ENCODE assay signal across 21 cellular contexts in genomic region chr1:113101588-113101987, GRCh38. TPM values are rescaled to one million over a fixed set of nuclear protein-coding genes. Genes with fewer than 3 reads are reported as not detected.
DNase-seq lines count a peak whose midpoint lies in the region; ATAC-seq and TF ChIP-seq lines count a peak whose summit lies in the region.
"Had no signal": no experiment of that assay in that cellular context is flagged by ENCODE, and none has a peak within 500 bp of the region (broad histone marks: within the 10 kb centered on the region; RNA-seq: fewer than 3 reads in every experiment).

No MANE protein-coding gene starts in this region.

- no peaks in the 10 kb centered on the region for H3K27me3 Mint-ChIP-seq in activated CD8-positive, alpha-beta T cell treated with anti-CD3 and anti-CD28 coated beads for 36 hours
- no peaks in the 10 kb centered on the region for H3K27me3 Mint-ChIP-seq in activated CD8-positive, alpha-beta T cell treated with anti-CD3 and anti-CD28 coated beads, Interleukin-2, amount 10 ng/mL, durations not matched to agents 7 days and 5 days (ENCODE audit: low read depth)
- H3K27me3 Mint-ChIP-seq in central memory CD8-positive, alpha-beta T cell: no peaks in the 10 kb centered on the region
- H3K27me3 Mint-ChIP-seq in mesothelial cell of epicardium (ENCODE audit: low read depth): no peaks in the 10 kb centered on the region
- H3K27me3 Mint-ChIP-seq: activated CD4-positive, alpha-beta memory T cell treated with anti-CD3 and anti-CD28 coated beads for 36 hours; activated naive CD8-positive, alpha-beta T cell treated with anti-CD3 and anti-CD28 coated beads, Interleukin-2, amount 10 ng/mL, durations not matched to agents 7 days and 5 days; activated T-cell treated with anti-CD3 and anti-CD28 coated beads, Interleukin-2, amount 50 U/mL, for 24 hours; stimulated activated naive CD8-positive, alpha-beta T cell treated with anti-CD3 and anti-CD28 coated beads, Interleukin-15, Interleukin-2, amounts not matched to agents 100 ng/mL and 50 ng/mL, for 24 hours had no signal

- no peaks in the 10 kb centered on the region for H3K4me1 Mint-ChIP-seq in activated CD8-positive, alpha-beta T cell treated with anti-CD3 and anti-CD28 coated beads for 36 hours (ENCODE audit: low read depth)
- H3K4me1 Mint-ChIP-seq in activated CD8-positive, alpha-beta T cell treated with anti-CD3 and anti-CD28 coated beads, Interleukin-2, amount 10 ng/mL, durations not matched to agents 7 days and 5 days (ENCODE audit: low read depth): no peaks in the 10 kb centered on the region
- H3K4me1 Mint-ChIP-seq in central memory CD8-positive, alpha-beta T cell: no peaks in the 10 kb centered on the region
- H3K4me1 Mint-ChIP-seq in stimulated activated effector memory CD8-positive, alpha-beta T cell treated with anti-CD3 and anti-CD28 coated beads, Interleukin-12 subunit alpha, Interleukin-12 subunit beta, amount 100 ng/mL, for 72 hours: no peaks in the 10 kb centered on the region
- H3K4me1 Mint-ChIP-seq in mesothelial cell of epicardium: no peaks in the 10 kb centered on the region
- H3K4me1 Mint-ChIP-seq: activated naive CD8-positive, alpha-beta T cell treated with anti-CD3 and anti-CD28 coated beads, Interleukin-2, amount 10 ng/mL, durations not matched to agents 7 days and 5 days; natural killer cell had no signal

- DNase-seq in activated CD8-positive, alpha-beta T cell treated with anti-CD3 and anti-CD28 coated beads for 36 hours: no peak
- DNase-seq in activated CD8-positive, alpha-beta T cell treated with anti-CD3 and anti-CD28 coated beads, Interleukin-2, amount 10 ng/mL, durations not matched to agents 7 days and 5 days: no peak
- DNase-seq in NCI-H460 (ENCODE audit: extremely low read depth, low read depth) (peak; percentile 7), NCI-H2227 (lab: John Stamatoyannopoulos, UW; ENCODE audit: unreplicated experiment) (no peak), mesothelial cell of epicardium (ENCODE audit: low spot score in 2 of 2, unreplicated experiment in 2 of 2) (no peak)
- DNase-seq in central memory CD8-positive, alpha-beta T cell (ENCODE audit: low spot score in 2 of 2): no peak
- DNase-seq in stimulated activated effector memory CD8-positive, alpha-beta T cell treated with anti-CD3 and anti-CD28 coated beads, Interleukin-12 subunit alpha, Interleukin-12 subunit beta, amount 100 ng/mL, for 72 hours (ENCODE audit: low spot score in 2 of 2): no peak
- DNase-seq: activated CD4-positive, alpha-beta memory T cell treated with anti-CD3 and anti-CD28 coated beads for 36 hours; activated naive CD8-positive, alpha-beta T cell treated with anti-CD3 and anti-CD28 coated beads, Interleukin-2, amount 10 ng/mL, durations not matched to agents 7 days and 5 days; activated T-cell treated with anti-CD3 and anti-CD28 coated beads, Interleukin-2, amount 50 U/mL, for 24 hours; C1 segment of cervical spinal cord; gastrocnemius medialis; KBM-7; natural killer cell; NCI-H2029 treated with DMSO at 0.1 percent for 48 hours; NCI-H510A; posterior cingulate gyrus; stimulated activated CD4-positive, alpha-beta T cell treated with anti-CD3 and anti-CD28 coated beads, Interleukin-1b, Interleukin-23, amount 100 ng/mL, for 48 hours; upper lobe of left lung had no signal

- H3K9me3 Mint-ChIP-seq in activated CD8-positive, alpha-beta T cell treated with anti-CD3 and anti-CD28 coated beads for 36 hours: no peaks in the 10 kb centered on the region
- H3K9me3 Mint-ChIP-seq in activated CD8-positive, alpha-beta T cell treated with anti-CD3 and anti-CD28 coated beads, Interleukin-2, amount 10 ng/mL, durations not matched to agents 7 days and 5 days (ENCODE audit: insufficient read depth): no peaks in the 10 kb centered on the region
- no peaks in the 10 kb centered on the region for H3K9me3 Mint-ChIP-seq in central memory CD8-positive, alpha-beta T cell
- no peaks in the 10 kb centered on the region for H3K9me3 Mint-ChIP-seq in stimulated activated effector memory CD8-positive, alpha-beta T cell treated with anti-CD3 and anti-CD28 coated beads, Interleukin-12 subunit alpha, Interleukin-12 subunit beta, amount 100 ng/mL, for 72 hours
- H3K9me3 Mint-ChIP-seq in mesothelial cell of epicardium: no peaks in the 10 kb centered on the region
- H3K9me3 Mint-ChIP-seq: activated CD4-positive, alpha-beta memory T cell treated with anti-CD3 and anti-CD28 coated beads for 36 hours; activated naive CD8-positive, alpha-beta T cell treated with anti-CD3 and anti-CD28 coated beads, Interleukin-2, amount 10 ng/mL, durations not matched to agents 7 days and 5 days; activated T-cell treated with anti-CD3 and anti-CD28 coated beads, Interleukin-2, amount 50 U/mL, for 24 hours; natural killer cell; stimulated activated naive CD8-positive, alpha-beta T cell treated with anti-CD3 and anti-CD28 coated beads, Interleukin-15, Interleukin-2, amounts not matched to agents 100 ng/mL and 50 ng/mL, for 24 hours had no signal

- POLR2A ChIA-PET in activated CD8-positive, alpha-beta T cell treated with anti-CD3 and anti-CD28 coated beads for 36 hours (lab: Charles Lee): no interaction called here
- POLR2A ChIA-PET in activated CD8-positive, alpha-beta T cell treated with anti-CD3 and anti-CD28 coated beads, Interleukin-2, amount 10 ng/mL, durations not matched to agents 7 days and 5 days (lab: Charles Lee): interaction anchor here (0.5 kb wide), 1 partner anchor 510 kb away, joined by 3 read pairs; no protein-coding TSS in a partner anchor

- TF ChIP-seq CTCF in activated CD8-positive, alpha-beta T cell treated with anti-CD3 and anti-CD28 coated beads for 36 hours (IDR thresholded peaks at IDR 0.05): no peak
- no peak for TF ChIP-seq CTCF in mesothelial cell of epicardium (IDR thresholded peaks at IDR 0.05; ENCODE audit: unreplicated experiment)

- no peak overlapping the region for H3K4me3 Mint-ChIP-seq in activated CD8-positive, alpha-beta T cell treated with anti-CD3 and anti-CD28 coated beads for 36 hours
- no peak overlapping the region for H3K4me3 Mint-ChIP-seq in activated CD8-positive, alpha-beta T cell treated with anti-CD3 and anti-CD28 coated beads, Interleukin-2, amount 10 ng/mL, durations not matched to agents 7 days and 5 days
- no peak overlapping the region for H3K4me3 Mint-ChIP-seq in central memory CD8-positive, alpha-beta T cell
- no peak overlapping the region for H3K4me3 Mint-ChIP-seq in stimulated activated effector memory CD8-positive, alpha-beta T cell treated with anti-CD3 and anti-CD28 coated beads, Interleukin-12 subunit alpha, Interleukin-12 subunit beta, amount 100 ng/mL, for 72 hours
- H3K4me3 Mint-ChIP-seq in mesothelial cell of epicardium: no peak overlapping the region
- H3K4me3 Mint-ChIP-seq: activated CD4-positive, alpha-beta memory T cell treated with anti-CD3 and anti-CD28 coated beads for 36 hours; activated naive CD8-positive, alpha-beta T cell treated with anti-CD3 and anti-CD28 coated beads, Interleukin-2, amount 10 ng/mL, durations not matched to agents 7 days and 5 days; activated T-cell treated with anti-CD3 and anti-CD28 coated beads, Interleukin-2, amount 50 U/mL, for 24 hours; natural killer cell; stimulated activated naive CD8-positive, alpha-beta T cell treated with anti-CD3 and anti-CD28 coated beads, Interleukin-15, Interleukin-2, amounts not matched to agents 100 ng/mL and 50 ng/mL, for 24 hours had no signal

- intact Hi-C loops in activated CD8-positive, alpha-beta T cell treated with anti-CD3 and anti-CD28 coated beads for 36 hours (cut with micrococcal nuclease): no loop called here

- H3K36me3 Mint-ChIP-seq in activated CD8-positive, alpha-beta T cell treated with anti-CD3 and anti-CD28 coated beads for 36 hours (ENCODE audit: low read depth): peaks cover 34% of the 10 kb centered on the region
- H3K36me3 Mint-ChIP-seq in activated CD8-positive, alpha-beta T cell treated with anti-CD3 and anti-CD28 coated beads, Interleukin-2, amount 10 ng/mL, durations not matched to agents 7 days and 5 days (ENCODE audit: low read depth): peaks cover 58% of the 10 kb centered on the region
- H3K36me3 Mint-ChIP-seq in central memory CD8-positive, alpha-beta T cell (ENCODE audit: insufficient read depth): peaks cover 70% of the 10 kb centered on the region
- peaks cover 100% of the 10 kb centered on the region for H3K36me3 Mint-ChIP-seq in stimulated activated effector memory CD8-positive, alpha-beta T cell treated with anti-CD3 and anti-CD28 coated beads, Interleukin-12 subunit alpha, Interleukin-12 subunit beta, amount 100 ng/mL, for 72 hours
- H3K36me3 Mint-ChIP-seq in mesothelial cell of epicardium: peaks cover 44% of the 10 kb centered on the region

- CTCF ChIA-PET in activated CD8-positive, alpha-beta T cell treated with anti-CD3 and anti-CD28 coated beads for 36 hours (lab: Charles Lee): no interaction called here
- CTCF ChIA-PET in activated CD8-positive, alpha-beta T cell treated with anti-CD3 and anti-CD28 coated beads, Interleukin-2, amount 10 ng/mL, durations not matched to agents 7 days and 5 days (lab: Charles Lee): no interaction called here

- ATAC-seq in activated CD8-positive, alpha-beta T cell treated with anti-CD3 and anti-CD28 coated beads for 36 hours: no peak
- no peak for ATAC-seq in activated CD8-positive, alpha-beta T cell treated with anti-CD3 and anti-CD28 coated beads, Interleukin-2, amount 10 ng/mL, durations not matched to agents 7 days and 5 days
- ATAC-seq in central memory CD8-positive, alpha-beta T cell (replicated peaks; ENCODE audit: extremely low read depth, poor library complexity, severe bottlenecking): no peak
- ATAC-seq in stimulated activated effector memory CD8-positive, alpha-beta T cell treated with anti-CD3 and anti-CD28 coated beads, Interleukin-12 subunit alpha, Interleukin-12 subunit beta, amount 100 ng/mL, for 72 hours: no peak
- ATAC-seq in HG03342 (IDR thresholded peaks at IDR 0.05; ENCODE audit: unreplicated experiment): no peak
- ATAC-seq: gastrocnemius medialis, natural killer cell had no signal

- peak overlapping the region; percentile 12 for H3K27ac Mint-ChIP-seq in activated CD8-positive, alpha-beta T cell treated with anti-CD3 and anti-CD28 coated beads for 36 hours
- no peak overlapping the region for H3K27ac Mint-ChIP-seq in activated CD8-positive, alpha-beta T cell treated with anti-CD3 and anti-CD28 coated beads, Interleukin-2, amount 10 ng/mL, durations not matched to agents 7 days and 5 days
- peak overlapping the region; percentile 68 for H3K27ac Mint-ChIP-seq in central memory CD8-positive, alpha-beta T cell (ENCODE audit: low read depth)
- peak overlapping the region; percentile 80 for H3K27ac Mint-ChIP-seq in stimulated activated effector memory CD8-positive, alpha-beta T cell treated with anti-CD3 and anti-CD28 coated beads, Interleukin-12 subunit alpha, Interleukin-12 subunit beta, amount 100 ng/mL, for 72 hours
- H3K27ac Mint-ChIP-seq in mesothelial cell of epicardium: no peak overlapping the region
- H3K27ac Mint-ChIP-seq: activated CD4-positive, alpha-beta memory T cell treated with anti-CD3 and anti-CD28 coated beads for 36 hours; activated naive CD8-positive, alpha-beta T cell treated with anti-CD3 and anti-CD28 coated beads, Interleukin-2, amount 10 ng/mL, durations not matched to agents 7 days and 5 days; activated T-cell treated with anti-CD3 and anti-CD28 coated beads, Interleukin-2, amount 50 U/mL, for 24 hours; stimulated activated naive CD8-positive, alpha-beta T cell treated with anti-CD3 and anti-CD28 coated beads, Interleukin-15, Interleukin-2, amounts not matched to agents 100 ng/mL and 50 ng/mL, for 24 hours had no signal

RNA-seq across cellular contexts. Expression of gene LRIG2, which starts 28.6 kb away (rescaled TPM):
- total RNA-seq in activated CD8-positive, alpha-beta T cell treated with anti-CD3 and anti-CD28 coated beads for 36 hours: 1 to 10 TPM; 7.2 to 8.3 TPM
- total RNA-seq in activated CD8-positive, alpha-beta T cell treated with anti-CD3 and anti-CD28 coated beads, Interleukin-2, amount 10 ng/mL, durations not matched to agents 7 days and 5 days: 10 to 100 TPM; 13.7 to 15.6 TPM
- total RNA-seq in NCI-H460 (2014; rRNA removed; shearing (Covaris generic)): 5.0 and 8.3 TPM in 2 replicates
- 6.5 and 8.2 TPM in 2 replicates for polyA plus RNA-seq in NCI-H460 (2014; cell fraction: nucleus; rRNA removed)
- total RNA-seq in mesothelial cell of epicardium: 29.3 to 31.0 TPM (median 29.9 TPM) in 3 replicates

Comparison
In these comparisons a context has a peak if more than half of its experiments do, and no peak if none do; other contexts are left out.
1. H3K27ac Mint-ChIP-seq: peak in activated CD8-positive, alpha-beta T cell treated with anti-CD3 and anti-CD28 coated beads for 36 hours (single experiment), central memory CD8-positive, alpha-beta T cell (single experiment) and stimulated activated effector memory CD8-positive, alpha-beta T cell treated with anti-CD3 and anti-CD28 coated beads, Interleukin-12 subunit alpha, Interleukin-12 subunit beta, amount 100 ng/mL, for 72 hours (single experiment); none in activated CD8-positive, alpha-beta T cell treated with anti-CD3 and anti-CD28 coated beads, Interleukin-2, amount 10 ng/mL, durations not matched to agents 7 days and 5 days (single experiment) and mesothelial cell of epicardium (single experiment).